21 cellular contexts compared by ENCODE assay signal in the genomic region with DNA sequence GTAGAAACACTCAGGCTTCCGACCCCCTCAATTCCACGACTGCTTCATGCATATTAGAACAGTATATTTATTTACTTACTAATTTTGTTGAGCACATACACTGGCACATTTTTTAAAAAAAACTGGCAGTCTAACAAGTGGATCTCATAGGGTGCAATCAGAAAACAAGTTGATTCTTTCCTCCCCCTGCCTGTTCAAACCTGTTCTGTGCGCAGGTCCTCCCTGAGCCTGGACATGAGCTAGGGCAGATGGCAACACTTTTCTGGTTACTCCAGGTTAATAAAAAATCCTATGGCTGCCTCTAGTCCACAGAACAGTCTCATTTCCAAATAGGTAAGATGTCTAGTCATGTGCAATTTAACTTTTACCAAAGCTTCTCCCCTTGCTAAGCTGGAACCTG. TPM values are rescaled to one million over a fixed set of nuclear protein-coding genes. Genes with fewer than 3 reads are reported as not detected.
DNase-seq lines count a peak whose midpoint lies in the region; ATAC-seq, FAIRE-seq and TF ChIP-seq lines count a peak whose summit lies in the region.
"Had no signal": no experiment of that assay in that cellular context is flagged by ENCODE, and none has a peak within 500 bp of the region (broad histone marks: within the 10 kb centered on the region; RNA-seq: fewer than 3 reads in every experiment).

No MANE protein-coding gene starts in this region.

- TF ChIP-seq POLR2A in HepG2 (IDR thresholded peaks at IDR 0.05; ENCODE audit: insufficient read depth in 1 of 2, low read depth in 2 of 2, low read length in 2 of 2), result no peak

- no peaks in the 10 kb centered on the region for H3K9me3 ChIP-seq in liver (ENCODE audit: control insufficient read depth in 4 of 4, low read length in 3 of 4)
- no peaks in the 10 kb centered on the region for H3K9me3 ChIP-seq in HepG2 (ENCODE audit: low read length)
- H3K9me3 ChIP-seq in keratinocyte (ENCODE audit: control insufficient read depth, low read depth, low read length), result no peaks in the 10 kb centered on the region

- H3K4me3 Mint-ChIP-seq in activated CD4-positive, alpha-beta T cell treated with anti-CD3 and anti-CD28 coated beads for 36 hours, result no peak overlapping the region
- H3K4me3 Mint-ChIP-seq in stimulated activated naive CD8-positive, alpha-beta T cell treated with anti-CD3 and anti-CD28 coated beads, Interleukin-15, amount 100 ng/mL, for 72 hours, result peak overlapping the region in 1 of 2 donors; percentile 82
- H3K4me3 Mint-ChIP-seq: CD14-positive monocyte had no signal

- peak overlapping the region; percentile 94 for H3K27ac Mint-ChIP-seq in activated CD4-positive, alpha-beta T cell treated with anti-CD3 and anti-CD28 coated beads for 36 hours
- H3K27ac Mint-ChIP-seq in stimulated activated naive CD8-positive, alpha-beta T cell treated with anti-CD3 and anti-CD28 coated beads, Interleukin-15, amount 100 ng/mL, for 72 hours, result peak overlapping the region; percentile 43 to 100
- H3K27ac Mint-ChIP-seq: CD14-positive monocyte had no signal

- FAIRE-seq in HepG2 (lab: Jason Lieb, UNC) (no peak), keratinocyte (lab: Jason Lieb, UNC) (peak; percentile 23)
- FAIRE-seq: H1 had no signal

- BruUV-seq in HepG2 (replicated peaks; lab: Mats Ljungman, UMichigan), result no TSS peak

- H2AFZ ChIP-seq in HepG2 (ENCODE audit: low read length), result no peak overlapping the region
- H2AFZ ChIP-seq in keratinocyte (ENCODE audit: control insufficient read depth, low read length), result no peak overlapping the region

- intact Hi-C loops in activated CD4-positive, alpha-beta T cell treated with anti-CD3 and anti-CD28 coated beads for 36 hours (cut with DNase I, micrococcal nuclease), result no loop called here
- intact Hi-C loops in HepG2 (cut with micrococcal nuclease; ENCODE audit: unreplicated experiment), result no loop called here

- H3K36me3 ChIP-seq in liver (ENCODE audit: control insufficient read depth in 4 of 4, insufficient read depth in 3 of 4, low read depth in 1 of 4, low read length in 3 of 4) (peaks cover 0 to 2% (median 0%) of the 10 kb centered on the region in 4 donors), HepG2 (replicated peaks in 1 of 2; ENCODE audit: control insufficient read depth in 1 of 2, insufficient read depth in 2 of 2, low read length in 2 of 2) (no peaks in the 10 kb centered on the region), keratinocyte (ENCODE audit: control insufficient read depth in 2 of 2, extremely low read depth in 1 of 2, insufficient read depth in 2 of 2, low read length in 2 of 2) (no peaks in the 10 kb centered on the region)

- TF ChIP-seq EP300 in HepG2 (IDR thresholded peaks at IDR 0.05; ENCODE audit: low read depth in 2 of 2, low read length in 2 of 2), result no peak
- TF ChIP-seq EP300 in HepG2 (CRISPR knock-in tag; IDR thresholded peaks at IDR 0.05; ENCODE audit: borderline replicate concordance), result no peak

- H3K36me3 Mint-ChIP-seq in activated CD4-positive, alpha-beta T cell treated with anti-CD3 and anti-CD28 coated beads for 36 hours (ENCODE audit: low read depth), result peaks cover 6% of the 10 kb centered on the region

- H3K9me3 Mint-ChIP-seq in activated CD4-positive, alpha-beta T cell treated with anti-CD3 and anti-CD28 coated beads for 36 hours (ENCODE audit: low read depth), result peaks cover 5% of the 10 kb centered on the region
- H3K9me3 Mint-ChIP-seq in stimulated activated naive CD8-positive, alpha-beta T cell treated with anti-CD3 and anti-CD28 coated beads, Interleukin-15, amount 100 ng/mL, for 72 hours, result peaks cover 8 to 9% of the 10 kb centered on the region in 2 donors
- H3K9me3 Mint-ChIP-seq: CD14-positive monocyte had no signal

- H3K27me3 ChIP-seq in liver (ENCODE audit: control insufficient read depth in 4 of 4, insufficient read depth in 4 of 4, low read length in 3 of 4) (no peaks in the 10 kb centered on the region), HepG2 (ENCODE audit: control insufficient read depth in 1 of 2, insufficient read depth in 2 of 2, low read length in 2 of 2) (no peaks in the 10 kb centered on the region), keratinocyte (ENCODE audit: control insufficient read depth, extremely low read depth, insufficient read depth, low read length) (no peaks in the 10 kb centered on the region)

- H3K79me2 ChIP-seq in HepG2 (ENCODE audit: insufficient read depth, low read length) (no peaks in the 10 kb centered on the region), keratinocyte (ENCODE audit: control insufficient read depth, insufficient read depth, low read length) (no peaks in the 10 kb centered on the region)

- CTCF ChIA-PET in activated CD4-positive, alpha-beta T cell treated with anti-CD3 and anti-CD28 coated beads for 36 hours (lab: Charles Lee), result interaction anchor here (0.8 to 2.5 kb wide), 9 partner anchors 10 to 100 kb away, joined by 3 to 8 read pairs (median 3); a partner anchor contains a TSS
- CTCF ChIA-PET in HepG2 (lab: Yijun Ruan, JAX; ENCODE audit: low intra/inter-chr PET ratio, low total read pairs), result no interaction called here

- dilution Hi-C loops in keratinocyte (cut with MboI; ENCODE audit: extremely low pct_ligation_motif_present, low sequenced_read_pairs), result no loop called here

- TF ChIP-seq RAD21 in liver (IDR thresholded peaks at IDR 0.05), result no peak
- no peak for TF ChIP-seq RAD21 in HepG2 (CRISPR knock-in tag; IDR thresholded peaks at IDR 0.05)

- DNase-seq in activated CD4-positive, alpha-beta T cell treated with anti-CD3 and anti-CD28 coated beads for 36 hours, result no peak
- DNase-seq in activated CD4-positive, alpha-beta T cell treated with anti-CD3 and anti-CD28 coated beads, Interleukin-2, amount 50 U/mL, for 48 hours, result no peak
- DNase-seq in HepG2 (ENCODE audit: low spot score), result no peak
- no peak for DNase-seq in keratinocyte (ENCODE audit: low read depth, low spot score)
- no peak for DNase-seq in stimulated activated naive CD8-positive, alpha-beta T cell treated with anti-CD3 and anti-CD28 coated beads, Interleukin-15, amount 100 ng/mL, for 72 hours
- no peak for DNase-seq in DMS53 (lab: John Stamatoyannopoulos, UW)
- DNase-seq: 8988T, DND-41, KG1, NCI-H1105 treated with DMSO at 0.1 percent for 48 hours, NCI-H187, NCI-H2107, NCI-H510A, NCI-H748 treated with DMSO at 0.1 percent for 48 hours, OCI-M1 had no signal

- 48% methylated on average over 3 of the region's 3 CpGs for WGBS in liver
- 41% methylated on average over 3 of the region's 3 CpGs for WGBS in HepG2 (ENCODE audit: low lambda C conversion rate)

- H3K27me3 Mint-ChIP-seq in activated CD4-positive, alpha-beta T cell treated with anti-CD3 and anti-CD28 coated beads for 36 hours, result no peaks in the 10 kb centered on the region
- no peaks in the 10 kb centered on the region for H3K27me3 Mint-ChIP-seq in stimulated activated naive CD8-positive, alpha-beta T cell treated with anti-CD3 and anti-CD28 coated beads, Interleukin-15, amount 100 ng/mL, for 72 hours

- peaks cover 9 to 56% (median 23%) of the 10 kb centered on the region in 4 donors for H3K4me1 ChIP-seq in liver (ENCODE audit: control insufficient read depth in 4 of 4, insufficient read depth in 4 of 4, low read length in 3 of 4)
- H3K4me1 ChIP-seq in HepG2 (ENCODE audit: insufficient read depth, low read length), result no peaks in the 10 kb centered on the region
- peaks cover 7% of the 10 kb centered on the region for H3K4me1 ChIP-seq in keratinocyte (ENCODE audit: control insufficient read depth, extremely low read depth, insufficient read depth, low read length)

- peaks cover 58% of the 10 kb centered on the region for H3K4me1 Mint-ChIP-seq in activated CD4-positive, alpha-beta T cell treated with anti-CD3 and anti-CD28 coated beads for 36 hours
- H3K4me1 Mint-ChIP-seq in stimulated activated naive CD8-positive, alpha-beta T cell treated with anti-CD3 and anti-CD28 coated beads, Interleukin-15, amount 100 ng/mL, for 72 hours, result peaks cover 62% of the 10 kb centered on the region
- H3K4me1 Mint-ChIP-seq: CD14-positive monocyte had no signal

- peak overlapping the region in 1 of 2 donors; percentile 40 for H3K9ac ChIP-seq in liver (ENCODE audit: low read depth in 1 of 2, low read length in 2 of 2)
- no peak overlapping the region for H3K9ac ChIP-seq in HepG2 (ENCODE audit: insufficient read depth, low read depth, low read length)
- H3K9ac ChIP-seq in keratinocyte (ENCODE audit: control insufficient read depth, extremely low read depth, insufficient read depth, low read length), result no peak overlapping the region

- H3K9me1 ChIP-seq in keratinocyte (ENCODE audit: control insufficient read depth, extremely low read depth, insufficient read depth, low read length), result no peaks in the 10 kb centered on the region

- ATAC-seq in activated CD4-positive, alpha-beta T cell treated with anti-CD3 and anti-CD28 coated beads for 36 hours, result no peak
- ATAC-seq in HepG2 (no peak), HG03039 (IDR thresholded peaks at IDR 0.05; ENCODE audit: unreplicated experiment) (no peak)
- no peak for ATAC-seq in stimulated activated naive CD8-positive, alpha-beta T cell treated with anti-CD3 and anti-CD28 coated beads, Interleukin-15, amount 100 ng/mL, for 72 hours

- in situ Hi-C loops in HepG2 (cut with HindIII; ENCODE audit: extremely low pct_ligation_motif_present, low pct_unique_long_range_greater_than_20kb), result loop anchor here (25.0 kb wide), 1 partner anchor 611 kb away; no protein-coding TSS in a partner anchor

- no peak overlapping the region for H3K4me2 ChIP-seq in HepG2 (ENCODE audit: low read depth, low read length)
- no peak overlapping the region for H3K4me2 ChIP-seq in keratinocyte (ENCODE audit: control insufficient read depth, extremely low read depth, insufficient read depth, low read depth, low read length)

- POLR2A ChIA-PET in activated CD4-positive, alpha-beta T cell treated with anti-CD3 and anti-CD28 coated beads for 36 hours (lab: Charles Lee), result no interaction called here
- POLR2A ChIA-PET in HepG2 (lab: Yijun Ruan, JAX), result no interaction called here

- H3K4me3 ChIP-seq in liver (ENCODE audit: low read depth in 1 of 3, low read length in 3 of 3), result no peak overlapping the region
- H3K4me3 ChIP-seq in HepG2 (replicated peaks in 1 of 3; ENCODE audit: insufficient read depth in 1 of 3, low read depth in 2 of 3, low read length in 3 of 3), result no peak overlapping the region
- no peak overlapping the region for H3K4me3 ChIP-seq in keratinocyte (ENCODE audit: control insufficient read depth in 2 of 3, extremely low read depth in 1 of 3, insufficient read depth in 2 of 3, low read depth in 1 of 3, low read length in 3 of 3)

- no peaks in the 10 kb centered on the region for H4K20me1 ChIP-seq in HepG2 (ENCODE audit: insufficient read depth, low read length)
- no peaks in the 10 kb centered on the region for H4K20me1 ChIP-seq in keratinocyte (ENCODE audit: control insufficient read depth, extremely low read depth, insufficient read depth, low read length)

- no peak for TF ChIP-seq CTCF in liver (IDR thresholded peaks at IDR 0.05; ENCODE audit: low read depth, low read length, missing input control)
- no peak for TF ChIP-seq CTCF in HepG2 (CRISPR knock-in tag; IDR thresholded peaks at IDR 0.05)
- TF ChIP-seq CTCF in keratinocyte (optimal IDR thresholded peaks at IDR 0.05 in 1 of 3, IDR thresholded peaks at IDR 0.05 in 1 of 3, conservative IDR thresholded peaks at IDR 0.05 in 1 of 3; ENCODE audit: extremely low read depth in 1 of 3, insufficient read depth in 2 of 3, low read length in 3 of 3), result no peak

- H3K27ac ChIP-seq in liver (ENCODE audit: low read depth in 1 of 2, low read length in 2 of 2) (peak overlapping the region; percentile 93 to 98), HepG2 (ENCODE audit: extremely low read length, insufficient read depth, low read length) (no peak overlapping the region), keratinocyte (ENCODE audit: control insufficient read depth, insufficient read depth, low read length) (no peak overlapping the region)

RNA-seq across cellular contexts. Expression of a gene that starts 18.6 kb away (rescaled TPM):
- 1 to 10 TPM; 4.5 to 5.7 TPM for total RNA-seq in activated CD4-positive, alpha-beta T cell treated with anti-CD3 and anti-CD28 coated beads for 36 hours
- 100 to 1,000 TPM in 1 of 2 donors, under 1 TPM in 1; 0.09 to 226 TPM for total RNA-seq in liver
- polyA plus RNA-seq in liver, result 100 to 1,000 TPM; 381 to 488 TPM
- not detected in 2 replicates for total RNA-seq in HepG2 (2016; rRNA removed; fragmentation: Illumina TruSeq; extraction: Trizol)
- total RNA-seq in HepG2 (2016; cell fraction: cytosol; rRNA removed; fragmentation: Illumina TruSeq; extraction: Trizol; ENCODE audit: low read depth), result not detected in 2 replicates
- total RNA-seq in HepG2 (2016; cell fraction: insoluble cytoplasmic fraction; rRNA removed; fragmentation: Illumina TruSeq; extraction: Trizol), result not detected in 2 replicates
- total RNA-seq in HepG2 (2016; cell fraction: membrane; rRNA removed; fragmentation: Illumina TruSeq; extraction: Trizol), result not detected in 2 replicates
- not detected in 2 replicates for total RNA-seq in HepG2 (2016; cell fraction: nucleus; rRNA removed; fragmentation: Illumina TruSeq; extraction: Trizol)
- polyA plus RNA-seq in HepG2 (2011; rRNA removed), result not detected in 2 replicates
- not detected in 2 replicates for polyA plus RNA-seq in HepG2 (2011; cell fraction: cytosol; rRNA removed)
- not detected in 2 replicates for polyA plus RNA-seq in HepG2 (2011; cell fraction: nucleus; rRNA removed)
- not detected in 2 replicates for polyA plus RNA-seq in HepG2 (2012)
- not detected in 2 replicates for polyA plus RNA-seq in HepG2 (2016; cell fraction: cytosol; fragmentation: Illumina TruSeq; extraction: Trizol; ENCODE audit: low read depth)
- not detected in 2 replicates for polyA plus RNA-seq in HepG2 (2016; cell fraction: insoluble cytoplasmic fraction; fragmentation: Illumina TruSeq; extraction: Trizol; ENCODE audit: low read depth)
- polyA plus RNA-seq in HepG2 (2016; cell fraction: membrane; fragmentation: Illumina TruSeq; extraction: Trizol; ENCODE audit: low read depth), result not detected in 2 replicates
- polyA plus RNA-seq in HepG2 (2016; cell fraction: nucleus; fragmentation: Illumina TruSeq; extraction: Trizol; ENCODE audit: insufficient read depth, low read depth), result not detected in 2 replicates
- polyA minus RNA-seq in HepG2 (2011; rRNA and poly(A)+ RNA removed; ENCODE audit: low replicate concordance), result not detected in 2 replicates
- not detected in 2 replicates for polyA minus RNA-seq in HepG2 (2011; cell fraction: cytosol; rRNA and poly(A)+ RNA removed)
- polyA minus RNA-seq in HepG2 (2011; cell fraction: nucleus; rRNA and poly(A)+ RNA removed), result not detected in 2 replicates
- 2.7 to 7.4 TPM (median 3.4 TPM) in 3 replicates for polyA plus RNA-seq in keratinocyte
- 1.0 TPM for polyA plus RNA-seq in keratinocyte (2011; ENCODE audit: low read depth)
- polyA plus RNA-seq in keratinocyte (2011; cell fraction: cytosol; rRNA removed), result 1.3 and 1.9 TPM in 2 replicates
- 3.9 and 4.0 TPM in 2 replicates for polyA plus RNA-seq in keratinocyte (2011; cell fraction: nucleus; rRNA removed)
- polyA plus RNA-seq in keratinocyte (2012; ENCODE audit: low replicate concordance), result 1.4 and 5.4 TPM in 2 replicates
- 0.22 to 1.7 TPM in 2 of 3 replicates, not detected in the other for polyA minus RNA-seq in keratinocyte
- not detected for polyA minus RNA-seq in keratinocyte (2011; cell fraction: cytosol; rRNA and poly(A)+ RNA removed)
- polyA minus RNA-seq in keratinocyte (2011; cell fraction: nucleus; rRNA and poly(A)+ RNA removed), result 0.84 and 3.9 TPM in 2 replicates
- total RNA-seq: G401, H1 had no signal
- polyA plus RNA-seq: CD14-positive monocyte, H1 had no signal

RNA-seq across cellular contexts. Expression of a gene that starts 32.6 kb away (rescaled TPM):
- 100 to 1,000 TPM; 136 to 138 TPM for total RNA-seq in activated CD4-positive, alpha-beta T cell treated with anti-CD3 and anti-CD28 coated beads for 36 hours
- total RNA-seq in liver (1 to 10 TPM; 2.4 to 3.4 TPM), HepG2 (2016; rRNA removed; fragmentation: Illumina TruSeq; extraction: Trizol) (not detected in 2 replicates)
- polyA plus RNA-seq in liver (1 to 10 TPM in 1 of 2 donors, under 1 TPM in 1; 0.87 to 2.0 TPM), HepG2 (2011; rRNA removed) (not detected in 2 replicates), keratinocyte (0.08 to 0.16 TPM in 2 of 3 replicates, not detected in the other)
- total RNA-seq in HepG2 (2016; cell fraction: cytosol; rRNA removed; fragmentation: Illumina TruSeq; extraction: Trizol; ENCODE audit: low read depth), result not detected in 2 replicates
- total RNA-seq in HepG2 (2016; cell fraction: insoluble cytoplasmic fraction; rRNA removed; fragmentation: Illumina TruSeq; extraction: Trizol), result not detected in 2 replicates
- not detected in 2 replicates for total RNA-seq in HepG2 (2016; cell fraction: membrane; rRNA removed; fragmentation: Illumina TruSeq; extraction: Trizol)
- total RNA-seq in HepG2 (2016; cell fraction: nucleus; rRNA removed; fragmentation: Illumina TruSeq; extraction: Trizol), result not detected in 2 replicates
- not detected in 2 replicates for polyA plus RNA-seq in HepG2 (2011; cell fraction: cytosol; rRNA removed)
- 0.12 TPM in 1 of 2 replicates, not detected in the other for polyA plus RNA-seq in HepG2 (2011; cell fraction: nucleus; rRNA removed)
- polyA plus RNA-seq in HepG2 (2012), result 0.07 TPM in 1 of 2 replicates, not detected in the other
- polyA plus RNA-seq in HepG2 (2016; cell fraction: cytosol; fragmentation: Illumina TruSeq; extraction: Trizol; ENCODE audit: low read depth), result not detected in 2 replicates
- polyA plus RNA-seq in HepG2 (2016; cell fraction: insoluble cytoplasmic fraction; fragmentation: Illumina TruSeq; extraction: Trizol; ENCODE audit: low read depth), result not detected in 2 replicates
- polyA plus RNA-seq in HepG2 (2016; cell fraction: membrane; fragmentation: Illumina TruSeq; extraction: Trizol; ENCODE audit: low read depth), result not detected in 2 replicates
- not detected in 2 replicates for polyA plus RNA-seq in HepG2 (2016; cell fraction: nucleus; fragmentation: Illumina TruSeq; extraction: Trizol; ENCODE audit: insufficient read depth, low read depth)
- polyA minus RNA-seq in HepG2 (2011; rRNA and poly(A)+ RNA removed; ENCODE audit: low replicate concordance), result not detected in 2 replicates
- not detected in 2 replicates for polyA minus RNA-seq in HepG2 (2011; cell fraction: cytosol; rRNA and poly(A)+ RNA removed)
- polyA minus RNA-seq in HepG2 (2011; cell fraction: nucleus; rRNA and poly(A)+ RNA removed), result not detected in 2 replicates
- polyA plus RNA-seq in keratinocyte (2011; ENCODE audit: low read depth), result not detected
- polyA plus RNA-seq in keratinocyte (2011; cell fraction: cytosol; rRNA removed), result not detected in 2 replicates
- 0.05 and 0.10 TPM in 2 replicates for polyA plus RNA-seq in keratinocyte (2011; cell fraction: nucleus; rRNA removed)
- 3.2 and 4.7 TPM in 2 replicates for polyA plus RNA-seq in keratinocyte (2012; ENCODE audit: low replicate concordance)
- 0.19 TPM in 1 of 3 replicates, not detected in the others for polyA minus RNA-seq in keratinocyte
- not detected for polyA minus RNA-seq in keratinocyte (2011; cell fraction: cytosol; rRNA and poly(A)+ RNA removed)
- polyA minus RNA-seq in keratinocyte (2011; cell fraction: nucleus; rRNA and poly(A)+ RNA removed), result 2.0 and 2.9 TPM in 2 replicates
- total RNA-seq: H1, RPMI7951 had no signal
- polyA plus RNA-seq: H1 had no signal

RNA-seq across cellular contexts. Expression of a gene that starts 48.1 kb away (rescaled TPM):
- total RNA-seq in activated CD4-positive, alpha-beta T cell treated with anti-CD3 and anti-CD28 coated beads for 36 hours, result 10 to 100 TPM; 21.9 to 22.8 TPM
- total RNA-seq in liver (100 to 1,000 TPM in 1 of 2 donors, 1 to 10 TPM in 1; 9.6 to 185 TPM), HepG2 (2016; rRNA removed; fragmentation: Illumina TruSeq; extraction: Trizol) (not detected in 2 replicates)
- polyA plus RNA-seq in liver (100 to 1,000 TPM; 146 to 347 TPM), HepG2 (2011; rRNA removed) (not detected in 2 replicates), keratinocyte (31.1 to 60.5 TPM (median 46.2 TPM) in 3 replicates)
- total RNA-seq in HepG2 (2016; cell fraction: cytosol; rRNA removed; fragmentation: Illumina TruSeq; extraction: Trizol; ENCODE audit: low read depth), result not detected in 2 replicates
- total RNA-seq in HepG2 (2016; cell fraction: insoluble cytoplasmic fraction; rRNA removed; fragmentation: Illumina TruSeq; extraction: Trizol), result not detected in 2 replicates
- not detected in 2 replicates for total RNA-seq in HepG2 (2016; cell fraction: membrane; rRNA removed; fragmentation: Illumina TruSeq; extraction: Trizol)
- not detected in 2 replicates for total RNA-seq in HepG2 (2016; cell fraction: nucleus; rRNA removed; fragmentation: Illumina TruSeq; extraction: Trizol)
- polyA plus RNA-seq in HepG2 (2011; cell fraction: cytosol; rRNA removed), result 0.08 and 0.28 TPM in 2 replicates
- not detected in 2 replicates for polyA plus RNA-seq in HepG2 (2011; cell fraction: nucleus; rRNA removed)
- polyA plus RNA-seq in HepG2 (2012), result 0.23 TPM in 1 of 2 replicates, not detected in the other
- polyA plus RNA-seq in HepG2 (2016; cell fraction: cytosol; fragmentation: Illumina TruSeq; extraction: Trizol; ENCODE audit: low read depth), result not detected in 2 replicates
- polyA plus RNA-seq in HepG2 (2016; cell fraction: insoluble cytoplasmic fraction; fragmentation: Illumina TruSeq; extraction: Trizol; ENCODE audit: low read depth), result not detected in 2 replicates
- polyA plus RNA-seq in HepG2 (2016; cell fraction: membrane; fragmentation: Illumina TruSeq; extraction: Trizol; ENCODE audit: low read depth), result not detected in 2 replicates
- polyA plus RNA-seq in HepG2 (2016; cell fraction: nucleus; fragmentation: Illumina TruSeq; extraction: Trizol; ENCODE audit: insufficient read depth, low read depth), result not detected in 2 replicates
- not detected in 2 replicates for polyA minus RNA-seq in HepG2 (2011; rRNA and poly(A)+ RNA removed; ENCODE audit: low replicate concordance)
- not detected in 2 replicates for polyA minus RNA-seq in HepG2 (2011; cell fraction: cytosol; rRNA and poly(A)+ RNA removed)
- polyA minus RNA-seq in HepG2 (2011; cell fraction: nucleus; rRNA and poly(A)+ RNA removed), result not detected in 2 replicates
- 2.0 TPM for polyA plus RNA-seq in keratinocyte (2011; ENCODE audit: low read depth)
- polyA plus RNA-seq in keratinocyte (2011; cell fraction: cytosol; rRNA removed), result 45.2 and 67.2 TPM in 2 replicates
- polyA plus RNA-seq in keratinocyte (2011; cell fraction: nucleus; rRNA removed), result 31.3 and 33.3 TPM in 2 replicates
- polyA plus RNA-seq in keratinocyte (2012; ENCODE audit: low replicate concordance), result 3.9 and 107 TPM in 2 replicates
- polyA minus RNA-seq in keratinocyte, result 10.4 to 24.7 TPM (median 10.7 TPM) in 3 replicates
- 65.2 TPM for polyA minus RNA-seq in keratinocyte (2011; cell fraction: cytosol; rRNA and poly(A)+ RNA removed)
- 10.7 and 14.3 TPM in 2 replicates for polyA minus RNA-seq in keratinocyte (2011; cell fraction: nucleus; rRNA and poly(A)+ RNA removed)
- total RNA-seq: G401 had no signal

Comparison
In these comparisons a context has a peak if more than half of its experiments do, and no peak if none do; other contexts are left out.
1. H3K27ac ChIP-seq: peak in liver (2 of 2); none in HepG2 (single experiment) and keratinocyte (single experiment).
2. RNA of a gene that starts 48.1 kb away (total RNA-seq): 9.6 to 185 TPM in liver and 21.9 to 22.8 TPM in activated CD4-positive, alpha-beta T cell treated with anti-CD3 and anti-CD28 coated beads for 36 hours; not detected in HepG2; every median in the first group is over 10 times any median in the second.
3. RNA of a gene that starts 32.6 kb away (total RNA-seq): 136 to 138 TPM in activated CD4-positive, alpha-beta T cell treated with anti-CD3 and anti-CD28 coated beads for 36 hours; 2.4 to 3.4 TPM in liver and not detected in HepG2; every median in the first group is over 10 times any median in the second.